24 cellular contexts compared by ENCODE assay signal in genomic region chr3:100865442-100865841, GRCh38.
A peak's percentile ranks its signal among the peaks of the same experiment; 100 is the strongest.
DNase-seq lines count a peak whose midpoint lies in the region; TF ChIP-seq lines count a peak whose summit lies in the region.
"Had no signal": no experiment of that assay in that cellular context is flagged by ENCODE, and none has a peak within 500 bp of the region (broad histone marks: within the 10 kb centered on the region; RNA-seq: fewer than 3 reads in every experiment).

No MANE protein-coding gene starts in this region.

- H3K4me3 ChIP-seq in adipocyte (ENCODE audit: low read length) (no peak overlapping the region), fibroblast of mammary gland (ENCODE audit: control insufficient read depth, low read depth, low read length) (no peak overlapping the region), skeletal muscle cell (ENCODE audit: low read depth, low read length) (no peak overlapping the region), sigmoid colon (no peak overlapping the region), BE2C (ENCODE audit: low read depth, low read length) (no peak overlapping the region)
- H3K4me3 ChIP-seq: body of pancreas, tibial nerve had no signal

- TF ChIP-seq EP300 in sigmoid colon (IDR thresholded peaks at IDR 0.05): no peak

- no peaks in the 10 kb centered on the region for H3K27me3 ChIP-seq in adipocyte (replicated peaks; ENCODE audit: control insufficient read depth, insufficient read depth, low read length)
- H3K27me3 ChIP-seq in sigmoid colon: no peaks in the 10 kb centered on the region
- H3K27me3 ChIP-seq in BE2C: no peaks in the 10 kb centered on the region
- H3K27me3 ChIP-seq: body of pancreas, tibial nerve had no signal

- H3K4me1 ChIP-seq in adipocyte (ENCODE audit: control insufficient read depth, insufficient read depth, low read length): peaks cover 38% of the 10 kb centered on the region
- no peaks in the 10 kb centered on the region for H3K4me1 ChIP-seq in sigmoid colon
- no peaks in the 10 kb centered on the region for H3K4me1 ChIP-seq in BE2C
- H3K4me1 ChIP-seq: body of pancreas had no signal

- no peak for TF ChIP-seq CTCF in fibroblast of mammary gland (conservative IDR thresholded peaks at IDR 0.05; ENCODE audit: control insufficient read depth, insufficient read depth, low read depth, low read length)
- TF ChIP-seq CTCF in GM13976 (IDR thresholded peaks at IDR 0.05; ENCODE audit: borderline replicate concordance, control extremely low read depth, extremely low read depth, insufficient read depth, missing control alignments): no peak
- TF ChIP-seq CTCF in sigmoid colon (IDR thresholded peaks at IDR 0.05): no peak
- TF ChIP-seq CTCF in BE2C (IDR thresholded peaks at IDR 0.05; ENCODE audit: low read depth, low read length): no peak

- no peak overlapping the region for H3K9ac ChIP-seq in adipocyte (ENCODE audit: low read length)
- H3K9ac ChIP-seq: KMS-11 had no signal

- DNase-seq in EH (ENCODE audit: low read depth) (peak; percentile 69), adipocyte (ENCODE audit: low read depth) (peak; percentile 68), fibroblast of mammary gland (ENCODE audit: low read depth) (peak; percentile 57), skeletal muscle cell (ENCODE audit: low read depth) (peak; percentile 12), GM13976 (ENCODE audit: low spot score) (no peak), sigmoid colon (no peak), BE2C (no peak)
- no peak for DNase-seq in T-helper 2 cell treated with Interferon-gamma antibody and Interleukin-4, amounts not matched to agents 5 μg/mL and 100 μg/mL, for 36 hours (ENCODE audit: low spot score)
- DNase-seq: activated B cell treated with CpG ODN at 0.5 μM for 24 hours; activated CD4-positive, alpha-beta memory T cell treated with anti-CD3 and anti-CD28 coated beads, Interleukin-2, amount 10 ng/mL, durations not matched to agents 7 days and 5 days; activated naive CD4-positive, alpha-beta T cell treated with anti-CD3 and anti-CD28 coated beads for 36 hours; body of pancreas; dermis blood vessel endothelial cell; GOT3; left cardiac atrium; NCI-H1092; NCI-H2081; NCI-H526; SHP77 treated with DMSO at 0.1 percent for 48 hours had no signal

- peaks cover 13% of the 10 kb centered on the region for H3K27me3 Mint-ChIP-seq in T-helper 2 cell treated with Interferon-gamma antibody and Interleukin-4, amounts not matched to agents 5 μg/mL and 100 μg/mL, for 36 hours (ENCODE audit: low read depth)

- H3K27ac ChIP-seq in sigmoid colon: no peak overlapping the region
- H3K27ac ChIP-seq: body of pancreas, KMS-11 had no signal

- no peaks in the 10 kb centered on the region for H3K4me1 Mint-ChIP-seq in T-helper 2 cell treated with Interferon-gamma antibody and Interleukin-4, amounts not matched to agents 5 μg/mL and 100 μg/mL, for 36 hours (ENCODE audit: low read depth)
- H3K4me1 Mint-ChIP-seq: activated B cell treated with CpG ODN at 0.5 μM for 24 hours; activated CD4-positive, alpha-beta memory T cell treated with anti-CD3 and anti-CD28 coated beads, Interleukin-2, amount 10 ng/mL, durations not matched to agents 7 days and 5 days; B cell; stimulated activated effector memory CD8-positive, alpha-beta T cell treated with anti-CD3 and anti-CD28 coated beads, Interleukin-12 subunit alpha, Interleukin-12 subunit beta, amount 100 ng/mL, for 72 hours had no signal

- H3K27ac Mint-ChIP-seq in T-helper 2 cell treated with Interferon-gamma antibody and Interleukin-4, amounts not matched to agents 5 μg/mL and 100 μg/mL, for 36 hours: no peak overlapping the region
- H3K27ac Mint-ChIP-seq: activated B cell treated with CpG ODN at 0.5 μM for 24 hours; activated CD4-positive, alpha-beta memory T cell treated with anti-CD3 and anti-CD28 coated beads, Interleukin-2, amount 10 ng/mL, durations not matched to agents 7 days and 5 days; activated naive CD4-positive, alpha-beta T cell treated with anti-CD3 and anti-CD28 coated beads for 36 hours; B cell; stimulated activated effector memory CD8-positive, alpha-beta T cell treated with anti-CD3 and anti-CD28 coated beads, Interleukin-12 subunit alpha, Interleukin-12 subunit beta, amount 100 ng/mL, for 72 hours; T-helper 1 cell treated with Interleukin-12 subunit alpha and Interleukin-12 subunit beta and Interleukin-4 antibody, amounts not matched to agents 30 μg/mL and 1 μg/mL, for 36 hours had no signal

- intact Hi-C loops in sigmoid colon (cut with DNase I): no loop called here

- 10 to 47% methylated on average over 1 of the region's 1 CpG for whole genome bisulfite sequencing in sigmoid colon, 2 donors

- in situ Hi-C loops in GM13976 (cut with MboI; ENCODE audit: low sequenced_read_pairs, unreplicated experiment): no loop called here

- peaks cover 13% of the 10 kb centered on the region for H3K36me3 ChIP-seq in adipocyte (ENCODE audit: control insufficient read depth, insufficient read depth, low read length, severe bottlenecking)
- peaks cover 0 to 2% (median 0%) of the 10 kb centered on the region in 4 donors for H3K36me3 ChIP-seq in sigmoid colon
- H3K36me3 ChIP-seq in BE2C: no peaks in the 10 kb centered on the region
- H3K36me3 ChIP-seq: tibial nerve had no signal

- H3K9me3 ChIP-seq in adipocyte (ENCODE audit: control insufficient read depth, low read length) (no peaks in the 10 kb centered on the region), sigmoid colon (no peaks in the 10 kb centered on the region), BE2C (no peaks in the 10 kb centered on the region)
- H3K9me3 ChIP-seq: body of pancreas, tibial nerve had no signal

- H3K36me3 Mint-ChIP-seq in T-helper 2 cell treated with Interferon-gamma antibody and Interleukin-4, amounts not matched to agents 5 μg/mL and 100 μg/mL, for 36 hours (ENCODE audit: low read depth): no peaks in the 10 kb centered on the region
- H3K36me3 Mint-ChIP-seq: stimulated activated effector memory CD8-positive, alpha-beta T cell treated with anti-CD3 and anti-CD28 coated beads, Interleukin-12 subunit alpha, Interleukin-12 subunit beta, amount 100 ng/mL, for 72 hours had no signal

- H3K4me3 Mint-ChIP-seq in T-helper 2 cell treated with Interferon-gamma antibody and Interleukin-4, amounts not matched to agents 5 μg/mL and 100 μg/mL, for 36 hours: no peak overlapping the region
- H3K4me3 Mint-ChIP-seq: activated B cell treated with CpG ODN at 0.5 μM for 24 hours; activated CD4-positive, alpha-beta memory T cell treated with anti-CD3 and anti-CD28 coated beads, Interleukin-2, amount 10 ng/mL, durations not matched to agents 7 days and 5 days; activated naive CD4-positive, alpha-beta T cell treated with anti-CD3 and anti-CD28 coated beads for 36 hours; B cell; stimulated activated effector memory CD8-positive, alpha-beta T cell treated with anti-CD3 and anti-CD28 coated beads, Interleukin-12 subunit alpha, Interleukin-12 subunit beta, amount 100 ng/mL, for 72 hours; T-helper 1 cell treated with Interleukin-12 subunit alpha and Interleukin-12 subunit beta and Interleukin-4 antibody, amounts not matched to agents 30 μg/mL and 1 μg/mL, for 36 hours had no signal

- H3K9me3 Mint-ChIP-seq in T-helper 2 cell treated with Interferon-gamma antibody and Interleukin-4, amounts not matched to agents 5 μg/mL and 100 μg/mL, for 36 hours: no peaks in the 10 kb centered on the region
- H3K9me3 Mint-ChIP-seq: activated B cell treated with CpG ODN at 0.5 μM for 24 hours; activated CD4-positive, alpha-beta memory T cell treated with anti-CD3 and anti-CD28 coated beads, Interleukin-2, amount 10 ng/mL, durations not matched to agents 7 days and 5 days; activated naive CD4-positive, alpha-beta T cell treated with anti-CD3 and anti-CD28 coated beads for 36 hours; stimulated activated effector memory CD8-positive, alpha-beta T cell treated with anti-CD3 and anti-CD28 coated beads, Interleukin-12 subunit alpha, Interleukin-12 subunit beta, amount 100 ng/mL, for 72 hours; T-helper 1 cell treated with Interleukin-12 subunit alpha and Interleukin-12 subunit beta and Interleukin-4 antibody, amounts not matched to agents 30 μg/mL and 1 μg/mL, for 36 hours had no signal

- no peak for TF ChIP-seq POLR2A in sigmoid colon (IDR thresholded peaks at IDR 0.05)

Comparison
In these comparisons a context has a peak if more than half of its experiments do, and no peak if none do; other contexts are left out.
1. DNase-seq: peak in EH (single experiment), adipocyte (single experiment), fibroblast of mammary gland (single experiment) and skeletal muscle cell (single experiment); none in T-helper 2 cell treated with Interferon-gamma antibody and Interleukin-4, amounts not matched to agents 5 μg/mL and 100 μg/mL, for 36 hours (single experiment), GM13976 (single experiment), sigmoid colon (single experiment) and BE2C (single experiment).